In the genomic region with DNA sequence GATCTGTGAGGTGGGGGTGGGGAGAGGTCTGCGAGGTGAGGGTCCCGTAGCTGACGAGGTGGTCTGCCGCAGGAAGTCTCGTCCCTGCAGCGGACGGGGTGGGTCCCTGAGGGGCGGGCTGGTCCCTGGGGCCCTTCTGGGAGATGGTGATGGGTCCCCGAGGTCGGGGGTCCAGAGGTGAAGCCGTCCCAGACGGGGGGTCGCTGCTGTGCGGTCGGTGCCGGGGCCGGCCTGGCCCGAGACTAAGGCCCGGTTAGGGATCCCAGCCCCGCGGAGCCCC, we compare ENCODE assay signal across 8 cellular contexts. TPM values are rescaled to one million over a fixed set of nuclear protein-coding genes. Genes with fewer than 3 reads are reported as not detected.
DNase-seq lines count a peak whose midpoint lies in the region; ATAC-seq and TF ChIP-seq lines count a peak whose summit lies in the region.

No MANE protein-coding gene starts in this region.

- H3K9ac ChIP-seq in skeletal muscle tissue (ENCODE audit: low read depth in 1 of 3, low read length in 3 of 3), result peak overlapping the region; percentile 65 to 96 (median 96)

- no peaks in the 10 kb centered on the region for H3K27me3 ChIP-seq in SJCRH30
- H3K27me3 ChIP-seq in skeletal muscle tissue (ENCODE audit: control insufficient read depth in 3 of 3, insufficient read depth in 3 of 3, low read length in 3 of 3), result no peaks in the 10 kb centered on the region

- H3K4me3 ChIP-seq in SJCRH30 (peak overlapping the region; percentile 99), foreskin fibroblast (ENCODE audit: low read depth in 1 of 2, low read length in 2 of 2) (peak overlapping the region; percentile 88 to 93), skeletal muscle tissue (ENCODE audit: low read length in 3 of 3) (peak overlapping the region; percentile 82 to 88 (median 85))

- peaks cover 25% of the 10 kb centered on the region for H3K4me1 ChIP-seq in SJCRH30
- H3K4me1 ChIP-seq in skeletal muscle tissue (ENCODE audit: control insufficient read depth in 3 of 3, insufficient read depth in 3 of 3, low read length in 3 of 3), result peaks cover 41 to 50% (median 44%) of the 10 kb centered on the region in 3 donors

- H3K36me3 ChIP-seq in SJCRH30 (no peaks in the 10 kb centered on the region), skeletal muscle tissue (ENCODE audit: control insufficient read depth in 3 of 3, insufficient read depth in 3 of 3, low read length in 3 of 3) (peaks cover 0 to 2% (median 0%) of the 10 kb centered on the region in 3 donors)

- H3K9me3 ChIP-seq in SJCRH30 (replicated peaks), result no peaks in the 10 kb centered on the region
- no peaks in the 10 kb centered on the region for H3K9me3 ChIP-seq in skeletal muscle tissue (ENCODE audit: control insufficient read depth in 3 of 3, low read length in 3 of 3)

- peak; percentile 5 for ATAC-seq in GM21723 (IDR thresholded peaks at IDR 0.05; ENCODE audit: unreplicated experiment)

- H3K27ac ChIP-seq in SJCRH30, result peak overlapping the region; percentile 57; the same call in 1 of the 2 replicates
- H3K27ac ChIP-seq in skeletal muscle tissue (ENCODE audit: low read depth, low read length), result peak overlapping the region; percentile 96

- no peak for TF ChIP-seq CTCF in foreskin fibroblast (IDR thresholded peaks at IDR 0.05; ENCODE audit: low read depth, low read length)

- DNase-seq in SJCRH30 (no peak), foreskin fibroblast (no peak), NCI-H1694 treated with DMSO at 0.1 percent for 48 hours (lab: John Stamatoyannopoulos, UW) (no peak), retina (no peak), GOT3 (lab: John Stamatoyannopoulos, UW) (no peak), NK-92 (lab: John Stamatoyannopoulos, UW; ENCODE audit: unreplicated experiment) (no peak)

RNA-seq across cellular contexts. Expression of a gene that starts 0.4 kb away (rescaled TPM):
- total RNA-seq in SJCRH30 (2014; rRNA removed; shearing (Covaris generic)), result 23.2 and 29.7 TPM in 2 replicates
- total RNA-seq in skeletal muscle tissue, result 20.9 TPM

RNA-seq across cellular contexts. Expression of a gene that starts 26.6 kb away (rescaled TPM):
- under 0.01 TPM in 1 of 2 replicates, not detected in the other for total RNA-seq in SJCRH30 (2014; rRNA removed; shearing (Covaris generic))
- under 0.01 TPM for total RNA-seq in skeletal muscle tissue

RNA-seq across cellular contexts. Expression of a gene that starts 27.9 kb away (rescaled TPM):
- total RNA-seq in SJCRH30 (2014; rRNA removed; shearing (Covaris generic)), result under 0.01 TPM in 2 replicates
- under 0.01 TPM for total RNA-seq in skeletal muscle tissue

RNA-seq across cellular contexts. Expression of a gene that starts 37.0 kb away (rescaled TPM):
- 4.0 and 5.5 TPM in 2 replicates for total RNA-seq in SJCRH30 (2014; rRNA removed; shearing (Covaris generic))
- 3.7 TPM for total RNA-seq in skeletal muscle tissue
